In the genomic region with DNA sequence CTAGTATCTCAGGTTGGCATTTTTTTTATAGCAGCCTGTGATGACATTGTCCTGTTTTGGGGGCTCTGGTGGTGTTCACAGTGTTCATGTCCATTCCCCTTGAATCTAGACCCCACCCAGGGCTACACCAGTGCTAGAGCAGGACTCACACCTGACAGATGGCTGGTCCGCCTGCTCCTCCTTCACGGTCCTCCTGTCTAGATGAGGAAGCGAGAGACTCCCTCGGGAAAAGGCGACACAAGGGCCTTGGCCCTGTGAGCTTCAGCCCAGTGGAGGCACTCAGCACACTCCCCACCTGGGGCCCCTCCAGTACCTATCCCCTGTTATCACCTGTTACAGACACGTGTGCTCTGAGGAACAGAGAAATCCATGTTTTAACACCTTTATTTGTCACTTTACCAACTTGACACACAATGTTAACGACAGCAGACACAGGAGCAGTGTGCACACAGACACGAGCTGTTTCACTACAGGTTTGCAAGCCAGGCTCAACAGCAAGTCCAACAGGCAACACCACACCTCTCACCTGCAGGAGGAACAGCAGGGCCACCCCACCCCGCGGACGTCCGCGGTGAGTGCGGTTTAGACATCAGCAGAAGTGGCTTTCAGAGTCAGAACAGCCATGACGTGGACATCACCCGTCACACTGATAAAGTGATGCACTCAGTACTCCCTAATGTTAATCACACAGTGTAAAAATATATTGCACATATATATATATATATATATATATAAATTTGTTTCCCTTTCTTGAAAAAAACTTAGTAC, we compare ENCODE assay signal across 24 cellular contexts. TPM values are rescaled to one million over a fixed set of nuclear protein-coding genes. Genes with fewer than 3 reads are reported as not detected.
"Had no signal": no experiment of that assay in that cellular context is flagged by ENCODE, and none has a peak within 500 bp of the region (broad histone marks: within the 10 kb centered on the region; RNA-seq: fewer than 3 reads in every experiment).

No MANE protein-coding gene starts in this region.

- H3K4me1 Mint-ChIP-seq: activated CD4-positive, alpha-beta T cell treated with anti-CD3 and anti-CD28 coated beads, Interleukin-2, amount 10 ng/mL, durations not matched to agents 7 days and 5 days; brain; IgD-negative memory B cell had no signal

- DNase-seq: activated CD4-positive, alpha-beta memory T cell treated with anti-CD3 and anti-CD28 coated beads for 36 hours; activated CD4-positive, alpha-beta T cell treated with anti-CD3 and anti-CD28 coated beads, Interleukin-2, amount 10 ng/mL, durations not matched to agents 7 days and 5 days; activated CD4-positive, CD25-positive, alpha-beta regulatory T cell; activated CD8-positive, alpha-beta memory T cell treated with anti-CD3 and anti-CD28 coated beads for 24 hours; activated effector memory CD4-positive, alpha-beta T cell treated with anti-CD3 and anti-CD28 coated beads, Interleukin-2, amount 50 U/mL, for 16 hours; activated naive CD4-positive, alpha-beta T cell treated with anti-CD3 and anti-CD28 coated beads for 36 hours; activated T-cell treated with anti-CD3 and anti-CD28 coated beads, Interleukin-2, amount 50 U/mL, for 4 hours; amygdala; KG1; NCI-H1048; NCI-H1930; NCI-H345; NCI-H510A; NCI-H526 treated with DMSO at 0.1 percent for 48 hours; NCI-H82; SJCRH30; T-helper 2 cell; T1000 had no signal

- H3K9me3 ChIP-seq: SJCRH30 had no signal

- ATAC-seq: activated T-cell treated with anti-CD3 and anti-CD28 coated beads, Interleukin-2, amount 50 U/mL, for 4 hours had no signal

- H3K27ac ChIP-seq: SJCRH30, VCaP had no signal

- H3K27me3 Mint-ChIP-seq: activated CD4-positive, alpha-beta memory T cell treated with anti-CD3 and anti-CD28 coated beads for 36 hours; activated CD4-positive, alpha-beta T cell treated with anti-CD3 and anti-CD28 coated beads, Interleukin-2, amount 10 ng/mL, durations not matched to agents 7 days and 5 days; activated naive CD8-positive, alpha-beta T cell; brain; IgD-negative memory B cell had no signal

- H3K4me1 ChIP-seq: SJCRH30 had no signal

- H3K4me3 Mint-ChIP-seq: activated CD4-positive, alpha-beta memory T cell treated with anti-CD3 and anti-CD28 coated beads for 36 hours; activated CD4-positive, alpha-beta T cell treated with anti-CD3 and anti-CD28 coated beads, Interleukin-2, amount 10 ng/mL, durations not matched to agents 7 days and 5 days; activated naive CD4-positive, alpha-beta T cell treated with anti-CD3 and anti-CD28 coated beads for 36 hours; activated naive CD8-positive, alpha-beta T cell; activated T-cell treated with anti-CD3 and anti-CD28 coated beads, Interleukin-2, amount 50 U/mL, for 4 hours; brain; IgD-negative memory B cell had no signal

- H3K4me3 ChIP-seq: SJCRH30 had no signal

- H3K27ac Mint-ChIP-seq: activated CD4-positive, alpha-beta memory T cell treated with anti-CD3 and anti-CD28 coated beads for 36 hours; activated CD4-positive, alpha-beta T cell treated with anti-CD3 and anti-CD28 coated beads, Interleukin-2, amount 10 ng/mL, durations not matched to agents 7 days and 5 days; activated naive CD4-positive, alpha-beta T cell treated with anti-CD3 and anti-CD28 coated beads for 36 hours; activated naive CD8-positive, alpha-beta T cell; IgD-negative memory B cell had no signal

- H3K27me3 ChIP-seq: SJCRH30 had no signal

RNA-seq across cellular contexts. Expression of a gene that starts 33.5 kb away (rescaled TPM):
- total RNA-seq: LHCN-M2, OCI-LY7 had no signal
